In genomic region chr17:45648642-45649041, GRCh38 we compare ENCODE assay signal across 19 cellular contexts.
DNase-seq lines count a peak whose midpoint lies in the region; ATAC-seq, FAIRE-seq and TF ChIP-seq lines count a peak whose summit lies in the region.
"Had no signal": no experiment of that assay in that cellular context is flagged by ENCODE, and none has a peak within 500 bp of the region (broad histone marks: within the 10 kb centered on the region; RNA-seq: fewer than 3 reads in every experiment).

No MANE protein-coding gene starts in this region.

- H3K4me3 ChIP-seq in GM23338 (no peak overlapping the region), keratinocyte (ENCODE audit: control insufficient read depth in 2 of 3, extremely low read depth in 1 of 3, insufficient read depth in 2 of 3, low read depth in 1 of 3, low read length in 3 of 3) (no peak overlapping the region)
- H3K4me3 ChIP-seq: SJSA1, skin epidermis, suprapubic skin had no signal

- no peaks in the 10 kb centered on the region for H3K9me3 Mint-ChIP-seq in GM23338
- H3K9me3 Mint-ChIP-seq: activated naive CD8-positive, alpha-beta T cell treated with anti-CD3 and anti-CD28 coated beads, Interleukin-2, amount 10 ng/mL, durations not matched to agents 7 days and 5 days; CD4-positive, alpha-beta memory T cell; memory B cell had no signal

- H4K20me1 ChIP-seq in GM23338 (replicated peaks; ENCODE audit: insufficient read depth) (no peaks in the 10 kb centered on the region; the same call in none of the 2 replicates), keratinocyte (ENCODE audit: control insufficient read depth, extremely low read depth, insufficient read depth, low read length) (no peaks in the 10 kb centered on the region)

- no peaks in the 10 kb centered on the region for H3K9me1 ChIP-seq in keratinocyte (ENCODE audit: control insufficient read depth, extremely low read depth, insufficient read depth, low read length)

- H3K27ac Mint-ChIP-seq in GM23338: no peak overlapping the region; the same call in 1 of the 2 replicates
- H3K27ac Mint-ChIP-seq: activated naive CD8-positive, alpha-beta T cell treated with anti-CD3 and anti-CD28 coated beads, Interleukin-2, amount 10 ng/mL, durations not matched to agents 7 days and 5 days; memory B cell had no signal

- no peaks in the 10 kb centered on the region for H3K36me3 Mint-ChIP-seq in GM23338 (ENCODE audit: low read depth)
- H3K36me3 Mint-ChIP-seq: activated naive CD8-positive, alpha-beta T cell treated with anti-CD3 and anti-CD28 coated beads, Interleukin-2, amount 10 ng/mL, durations not matched to agents 7 days and 5 days; memory B cell had no signal

- peaks cover 14% of the 10 kb centered on the region for H3K4me1 Mint-ChIP-seq in GM23338
- H3K4me1 Mint-ChIP-seq: memory B cell had no signal

- H3K27me3 ChIP-seq in GM23338 (ENCODE audit: insufficient read depth) (no peaks in the 10 kb centered on the region), keratinocyte (ENCODE audit: control insufficient read depth, extremely low read depth, insufficient read depth, low read length) (peaks cover 7% of the 10 kb centered on the region)

- H3K27me3 Mint-ChIP-seq in GM23338 (ENCODE audit: insufficient read depth, low read depth, poor library complexity): peaks cover 2% of the 10 kb centered on the region

- no peak overlapping the region for H3K9ac ChIP-seq in keratinocyte (ENCODE audit: control insufficient read depth, extremely low read depth, insufficient read depth, low read length)

- no peak overlapping the region for H2AFZ ChIP-seq in GM23338
- H2AFZ ChIP-seq in keratinocyte (ENCODE audit: control insufficient read depth, low read length): no peak overlapping the region

- H3K9me2 ChIP-seq in GM23338 (ENCODE audit: insufficient read depth): no peaks in the 10 kb centered on the region

- no peaks in the 10 kb centered on the region for H3K36me3 ChIP-seq in GM23338 (ENCODE audit: insufficient read depth)
- H3K36me3 ChIP-seq in keratinocyte (ENCODE audit: control insufficient read depth in 2 of 2, extremely low read depth in 1 of 2, insufficient read depth in 2 of 2, low read length in 2 of 2): no peaks in the 10 kb centered on the region
- H3K36me3 ChIP-seq: neutrophil, SJSA1, suprapubic skin had no signal

- DNase-seq in DMS53 (lab: John Stamatoyannopoulos, UW) (peak; percentile 38), DMS53 treated with DMSO at 0.1 percent for 48 hours (lab: John Stamatoyannopoulos, UW; ENCODE audit: unreplicated experiment) (no peak), GM23338 (ENCODE audit: low spot score) (peak; percentile 76), keratinocyte (ENCODE audit: low read depth, low spot score) (no peak), EL (no peak), NCI-H1092 treated with DMSO at 0.1 percent for 48 hours (lab: John Stamatoyannopoulos, UW) (no peak)
- DNase-seq: activated CD8-positive, alpha-beta memory T cell treated with anti-CD3 and anti-CD28 coated beads, Interleukin-2, amount 50 U/mL, for 4 hours; activated naive CD8-positive, alpha-beta T cell treated with anti-CD3 and anti-CD28 coated beads, Interleukin-2, amount 10 ng/mL, durations not matched to agents 7 days and 5 days; CD4-positive, alpha-beta memory T cell; NCI-H1694; NCI-H774 had no signal

- ATAC-seq in GM23338 (peak; percentile 86), GM21529 (IDR thresholded peaks at IDR 0.05; ENCODE audit: unreplicated experiment) (no peak)

- H3K79me2 ChIP-seq in GM23338 (replicated peaks; ENCODE audit: insufficient read depth) (no peaks in the 10 kb centered on the region), keratinocyte (ENCODE audit: control insufficient read depth, insufficient read depth, low read length) (no peaks in the 10 kb centered on the region)

- dilution Hi-C loops in keratinocyte (cut with MboI; ENCODE audit: extremely low pct_ligation_motif_present, low sequenced_read_pairs): loop anchor here (25.0 kb wide), 1 partner anchor 214 kb away; no protein-coding TSS in a partner anchor

- TF ChIP-seq CTCF in GM23338 (conservative IDR thresholded peaks at IDR 0.05; ENCODE audit: low read depth in 2 of 2): peak; percentile 75 to 89
- peak; percentile 17; the same call in 1 of the 2 replicates for TF ChIP-seq CTCF in VCaP (conservative IDR thresholded peaks at IDR 0.05)
- TF ChIP-seq CTCF in keratinocyte (optimal IDR thresholded peaks at IDR 0.05 in 1 of 3, IDR thresholded peaks at IDR 0.05 in 1 of 3, conservative IDR thresholded peaks at IDR 0.05 in 1 of 3; ENCODE audit: extremely low read depth in 1 of 3, insufficient read depth in 2 of 3, low read length in 3 of 3): peak; percentile 18 to 62 (median 56)

- no peaks in the 10 kb centered on the region for H3F3A ChIP-seq in GM23338 (replicated peaks; ENCODE audit: low read depth)

- no peaks in the 10 kb centered on the region for H3K9me3 ChIP-seq in keratinocyte (ENCODE audit: control insufficient read depth, low read depth, low read length)
- H3K9me3 ChIP-seq: neutrophil, SJSA1, suprapubic skin had no signal

- FAIRE-seq in keratinocyte (lab: Jason Lieb, UNC): no peak
- FAIRE-seq: TTC549 had no signal

- H3K4me1 ChIP-seq in GM23338 (ENCODE audit: insufficient read depth) (peaks cover 9% of the 10 kb centered on the region), keratinocyte (ENCODE audit: control insufficient read depth, extremely low read depth, insufficient read depth, low read length) (no peaks in the 10 kb centered on the region)
- H3K4me1 ChIP-seq: SJSA1, suprapubic skin had no signal

- no peak overlapping the region for H3K4me3 Mint-ChIP-seq in GM23338
- H3K4me3 Mint-ChIP-seq: activated naive CD8-positive, alpha-beta T cell treated with anti-CD3 and anti-CD28 coated beads, Interleukin-2, amount 10 ng/mL, durations not matched to agents 7 days and 5 days; CD4-positive, alpha-beta memory T cell; memory B cell had no signal

- H3K27ac ChIP-seq in GM23338 (ENCODE audit: low read depth): peak overlapping the region; percentile 67
- H3K27ac ChIP-seq in VCaP: no peak overlapping the region
- H3K27ac ChIP-seq in keratinocyte (ENCODE audit: control insufficient read depth, insufficient read depth, low read length): no peak overlapping the region
- H3K27ac ChIP-seq: neutrophil, SJSA1, skin epidermis, suprapubic skin had no signal

- H3K4me2 ChIP-seq in GM23338: peak overlapping the region; percentile 34; the same call in 1 of the 2 replicates
- H3K4me2 ChIP-seq in keratinocyte (ENCODE audit: control insufficient read depth, extremely low read depth, insufficient read depth, low read depth, low read length): no peak overlapping the region

TF ChIP-seq in GM23338, 12 proteins besides CTCF, POLR2A, EP300 and RAD21 (continues in another document):
- TF ChIP-seq ETS1 (IDR thresholded peaks at IDR 0.05) (no peak), CREB1 (CRISPR knock-in tag; IDR thresholded peaks at IDR 0.05; ENCODE audit: low read depth) (no peak)

Comparison
In these comparisons a context has a peak if more than half of its experiments do, and no peak if none do; other contexts are left out.
1. DNase-seq: peak in DMS53 (single experiment) and GM23338 (single experiment); none in DMS53 treated with DMSO at 0.1 percent for 48 hours (single experiment), keratinocyte (single experiment), EL (single experiment) and NCI-H1092 treated with DMSO at 0.1 percent for 48 hours (single experiment).
2. CTCF ChIP-seq: peak in every context shown above with its lines; median percentile 82 in GM23338; 56 in keratinocyte; 17 in VCaP.